8 cellular contexts compared by ENCODE assay signal in genomic region chr10:88064608-88065383, GRCh38.
A peak's percentile ranks its signal among the peaks of the same experiment; 100 is the strongest.
DNase-seq lines count a peak whose midpoint lies in the region; ATAC-seq and TF ChIP-seq lines count a peak whose summit lies in the region.

No MANE protein-coding gene starts in this region.

- H3K27ac Mint-ChIP-seq in Calu3 (ENCODE audit: unreplicated experiment), result no peak overlapping the region

- H3K27me3 Mint-ChIP-seq in Calu3 (ENCODE audit: unreplicated experiment), result no peaks in the 10 kb centered on the region

- no peaks in the 10 kb centered on the region for H3K4me1 Mint-ChIP-seq in Calu3 (ENCODE audit: low read depth, unreplicated experiment)

- H3K36me3 ChIP-seq in KOPT-K1 (ENCODE audit: insufficient read depth, low read length), result no peaks in the 10 kb centered on the region

- peak; percentile 53 for ATAC-seq in GM18498 (IDR thresholded peaks at IDR 0.05; ENCODE audit: unreplicated experiment)
- peak; percentile 52 for ATAC-seq in GM21619 (IDR thresholded peaks at IDR 0.05; ENCODE audit: unreplicated experiment)

- no peak overlapping the region for H3K4me3 Mint-ChIP-seq in Calu3 (ENCODE audit: low read depth, unreplicated experiment)

- DNase-seq in activated naive CD4-positive, alpha-beta T cell treated with anti-CD3 and anti-CD28 coated beads, Interleukin-2, amount 50 U/mL, for 16 hours, result peak; percentile 25
- DNase-seq in myocyte (ENCODE audit: low read depth) (peak; percentile 30), Calu3 (no peak), COLO829 (ENCODE audit: low spot score) (no peak), T1000 (lab: John Stamatoyannopoulos, UW) (no peak)

- H3K27ac ChIP-seq in KOPT-K1 (ENCODE audit: low read depth, low read length, poor library complexity, severe bottlenecking), result peak overlapping the region; percentile 96

- intact Hi-C loops in Calu3 (cut with micrococcal nuclease; ENCODE audit: unreplicated experiment), result no loop called here

- H3K36me3 Mint-ChIP-seq in Calu3 (ENCODE audit: insufficient read depth, unreplicated experiment), result no peaks in the 10 kb centered on the region

- CTCF ChIA-PET in Calu3 (lab: Charles Lee), result no interaction called here

- no peaks in the 10 kb centered on the region for H3K9me3 ChIP-seq in KOPT-K1 (ENCODE audit: insufficient read depth, low read length, poor library complexity, severe bottlenecking)

- no TSS peak for BruUV-seq in Calu3 (replicated peaks; lab: Mats Ljungman, UMichigan)

- H3K9me3 Mint-ChIP-seq in Calu3 (ENCODE audit: low read depth, unreplicated experiment), result peaks cover 3% of the 10 kb centered on the region

- no peak for TF ChIP-seq CTCF in Calu3 (IDR thresholded peaks at IDR 0.05; ENCODE audit: unreplicated experiment)

Comparison
In these comparisons a context has a peak if more than half of its experiments do, and no peak if none do; other contexts are left out.
1. DNase-seq: peak in activated naive CD4-positive, alpha-beta T cell treated with anti-CD3 and anti-CD28 coated beads, Interleukin-2, amount 50 U/mL, for 16 hours (single experiment) and myocyte (single experiment); none in Calu3 (single experiment), COLO829 (single experiment) and T1000 (single experiment).